Comparison of ENCODE assay signal across 8 cellular contexts in genomic region chr7:98251844-98252639, GRCh38. TPM values are rescaled to one million over a fixed set of nuclear protein-coding genes. Genes with fewer than 3 reads are reported as not detected.
DNase-seq lines count a peak whose midpoint lies in the region; ATAC-seq and TF ChIP-seq lines count a peak whose summit lies in the region.

TECPR1 (minus strand) TSS chr7:98252232; CDS start chr7:98246146, 6,086 bp downstream.

- peak; percentile 69 for TF ChIP-seq POLR2A in right lobe of liver (IDR thresholded peaks at IDR 0.05)

- intact Hi-C loops in CD14-positive monocyte (cut with micrococcal nuclease) (loop anchor here (5.0 to 10.0 kb wide), 2 partner anchors 35 to 117 kb away; no protein-coding TSS in a partner anchor), dorsolateral prefrontal cortex (cut with DNase I) (loop anchor here (2.0 to 10.0 kb wide), 3 partner anchors 29 to 147 kb away; partner anchors contain the start of genes BRI3 (in 1 of the 2) and LMTK2 (in 1 of the 2)), right lobe of liver (cut with DNase I) (no loop called here)

- H3K9me3 ChIP-seq in right lobe of liver: no peaks in the 10 kb centered on the region

- H3K27me3 ChIP-seq in dorsolateral prefrontal cortex (no peaks in the 10 kb centered on the region), right lobe of liver (no peaks in the 10 kb centered on the region)

- TF ChIP-seq CTCF in CD14-positive monocyte (IDR thresholded peaks at IDR 0.05): no peak
- peak in 13 of 56 donors; percentile 7 to 46 (median 16) for TF ChIP-seq CTCF in dorsolateral prefrontal cortex (IDR thresholded peaks at IDR 0.05 in 54 of 56, conservative IDR thresholded peaks at IDR 0.05 in 2 of 56; ENCODE audit: low read depth in 1 of 56, partially characterized antibody in 56 of 56)
- no peak for TF ChIP-seq CTCF in right lobe of liver (IDR thresholded peaks at IDR 0.05)

- peak within 1 kb of the TSS; percentile 67 to 100 (median 96) for H3K4me3 ChIP-seq in dorsolateral prefrontal cortex
- peak within 1 kb of the TSS; percentile 84 to 96 (median 88) for H3K4me3 ChIP-seq in right lobe of liver

- H3K36me3 ChIP-seq in right lobe of liver: peaks cover 0 to 5% (median 0%) of the 10 kb centered on the region in 4 donors

- H3K27ac Mint-ChIP-seq in CD14-positive monocyte: peak within 1 kb of the TSS; percentile 90 to 96 (median 94)

- H3K4me3 Mint-ChIP-seq in CD14-positive monocyte: peak within 1 kb of the TSS; percentile 92 to 96

- ATAC-seq in GM19397 (IDR thresholded peaks at IDR 0.05; ENCODE audit: unreplicated experiment): peak; percentile 97
- peak; percentile 92 for ATAC-seq in HG03565 (IDR thresholded peaks at IDR 0.05; ENCODE audit: unreplicated experiment)
- ATAC-seq in right lobe of liver: peak; percentile 98 to 99 (median 98)

- H3K4me1 ChIP-seq in right lobe of liver: peaks cover 0 to 17% (median 4%) of the 10 kb centered on the region in 4 donors

- H3K36me3 Mint-ChIP-seq in CD14-positive monocyte: peaks cover 28 to 46% of the 10 kb centered on the region in 2 donors

- peak; percentile 93 for DNase-seq in CD14-positive monocyte (ENCODE audit: low spot score)
- peak; percentile 81 for DNase-seq in NCI-H748 treated with DMSO at 0.1 percent for 48 hours (lab: John Stamatoyannopoulos, UW)
- peak; percentile 66 to 69 for DNase-seq in activated CD4-positive, alpha-beta T cell treated with anti-CD3 and anti-CD28 coated beads, Interleukin-2, amount 50 U/mL, for 4 hours
- peak; percentile 94 to 99 (median 96) for DNase-seq in dorsolateral prefrontal cortex
- peak; percentile 97 to 98 (median 98) for DNase-seq in right lobe of liver
- peak; percentile 79 to 83 for DNase-seq in stimulated activated CD4-positive, alpha-beta T cell treated with anti-CD3 and anti-CD28 coated beads, Interleukin-4, amount 100 ng/mL, for 4 hours

- H3K4me1 Mint-ChIP-seq in CD14-positive monocyte: peaks cover 58% of the 10 kb centered on the region

- H3K27me3 Mint-ChIP-seq in CD14-positive monocyte (ENCODE audit: low read depth in 3 of 3): peaks cover 0 to 2% (median 0%) of the 10 kb centered on the region in 3 donors

- H3K27ac ChIP-seq in dorsolateral prefrontal cortex (peak within 1 kb of the TSS in 45 of 59 donors; percentile 23 to 92 (median 71)), right lobe of liver (peak within 1 kb of the TSS; percentile 53 to 74 (median 71))

- WGBS in right lobe of liver (ENCODE audit: insufficient coverage, low coverage, low lambda C conversion rate, missing lambda C conversion rate): 0% methylated on average over 5 of the region's 81 CpGs

- peaks cover 0 to 2% (median 0%) of the 10 kb centered on the region in 7 donors for H3K9me3 Mint-ChIP-seq in CD14-positive monocyte

RNA-seq across cellular contexts. Expression of gene TECPR1, which starts in this region (rescaled TPM):
- polyA plus RNA-seq in CD14-positive monocyte: 10 to 100 TPM in 1 of 2 donors, 1 to 10 TPM in 1; 5.7 to 10.2 TPM
- total RNA-seq in dorsolateral prefrontal cortex (100 to 1,000 TPM in 7 of 120 experiments, 10 to 100 TPM in 113; 51.1 to 113 (median 76.1) TPM), right lobe of liver (10 to 100 TPM in 5 of 6 experiments, 1 to 10 TPM in 1; 9.4 to 14.9 (median 12.4) TPM)

Comparison
In these comparisons a context has a peak if more than half of its experiments do, and no peak if none do; other contexts are left out.
1. Peak in every context shown above with its lines: DNase-seq, ATAC-seq, H3K4me3 ChIP-seq and H3K27ac ChIP-seq.
2. intact Hi-C loops: an anchor here in CD14-positive monocyte (5.0 to 10.0 kb wide) and dorsolateral prefrontal cortex (2.0 to 10.0 kb wide); none called in right lobe of liver.